1 cellular context compared by ENCODE assay signal in genomic region chr13:46778879-46779278, GRCh38.
TF ChIP-seq lines count a peak whose summit lies in the region.

No MANE protein-coding gene starts in this region.

TF ChIP-seq in IMR-90, 13 proteins besides CTCF, POLR2A, EP300 and RAD21 (continued from another document):
- TF ChIP-seq FOS (IDR thresholded peaks at IDR 0.05; ENCODE audit: low read depth, low read length): no peak
- TF ChIP-seq SMC3 (IDR thresholded peaks at IDR 0.05; ENCODE audit: low read depth, low read length): no peak
